ENCODE assay signal across 9 cellular contexts in genomic region chr5:55914141-55914413, GRCh38.
DNase-seq lines count a peak whose midpoint lies in the region; ATAC-seq, FAIRE-seq and TF ChIP-seq lines count a peak whose summit lies in the region.
"Had no signal": no experiment of that assay in that cellular context is flagged by ENCODE, and none has a peak within 500 bp of the region (broad histone marks: within the 10 kb centered on the region; RNA-seq: fewer than 3 reads in every experiment).

No MANE protein-coding gene starts in this region.

- no peaks in the 10 kb centered on the region for H3K79me2 ChIP-seq in OCI-LY7 (ENCODE audit: insufficient read depth, low read depth, low read length)

- TF ChIP-seq CTCF in foreskin keratinocyte (conservative IDR thresholded peaks at IDR 0.05) (no peak), omental fat pad (IDR thresholded peaks at IDR 0.05) (no peak), OCI-LY7 (conservative IDR thresholded peaks at IDR 0.05; ENCODE audit: low read length) (no peak)

- POLR2A ChIA-PET in OCI-LY7 (lab: Charles Lee): interaction anchor here (0.6 kb wide), 1 partner anchor 1762 kb away, joined by 3 read pairs; no protein-coding TSS in a partner anchor

- ATAC-seq in HG02610 (IDR thresholded peaks at IDR 0.05; ENCODE audit: unreplicated experiment) (peak; percentile 82), HG03378 (IDR thresholded peaks at IDR 0.05; ENCODE audit: unreplicated experiment) (peak; percentile 96), foreskin keratinocyte (no peak), omental fat pad (ENCODE audit: low FRiP score) (no peak)

- H3K27ac ChIP-seq in foreskin keratinocyte (no peak overlapping the region), OCI-LY7 (ENCODE audit: low read depth, low read length, poor library complexity, severe bottlenecking) (no peak overlapping the region)
- H3K27ac ChIP-seq: thoracic aorta had no signal

- H3K9me3 ChIP-seq in OCI-LY7 (ENCODE audit: low read length): no peaks in the 10 kb centered on the region
- H3K9me3 ChIP-seq: thoracic aorta had no signal

- no peak overlapping the region for H3K4me3 ChIP-seq in OCI-LY7 (ENCODE audit: low read depth, low read length, poor library complexity, severe bottlenecking)
- H3K4me3 ChIP-seq: thoracic aorta had no signal

- H3K27me3 ChIP-seq in foreskin keratinocyte: no peaks in the 10 kb centered on the region

- H3K36me3 ChIP-seq in OCI-LY7 (ENCODE audit: insufficient read depth, low read length): no peaks in the 10 kb centered on the region
- H3K36me3 ChIP-seq: thoracic aorta had no signal

- no peaks in the 10 kb centered on the region for H3K4me1 ChIP-seq in foreskin keratinocyte
- no peaks in the 10 kb centered on the region for H3K4me1 ChIP-seq in OCI-LY7 (ENCODE audit: insufficient read depth, low read length, poor library complexity, severe bottlenecking)

- H3K9me2 ChIP-seq in OCI-LY7 (ENCODE audit: insufficient read depth, low read length): no peaks in the 10 kb centered on the region

- CTCF ChIA-PET in OCI-LY7 (lab: Charles Lee; ENCODE audit: unreplicated experiment): no interaction called here

- H2AFZ ChIP-seq in OCI-LY7 (ENCODE audit: low read length): no peak overlapping the region

- H4K20me1 ChIP-seq in OCI-LY7 (ENCODE audit: insufficient read depth, low read length): no peaks in the 10 kb centered on the region

- BruUV-seq in OCI-LY7 (replicated peaks; lab: Mats Ljungman, UMichigan): no TSS peak

- H3K4me2 ChIP-seq in OCI-LY7 (ENCODE audit: low read length): no peak overlapping the region

- DNase-seq in GM19239 (ENCODE audit: insufficient read length, low spot score) (no peak), foreskin keratinocyte (no peak), omental fat pad (ENCODE audit: low spot score) (no peak), foreskin melanocyte (no peak), OCI-LY7 (ENCODE audit: low spot score) (no peak)
- DNase-seq: NCI-H1436 treated with DMSO at 0.1 percent for 48 hours had no signal

- intact Hi-C loops in OCI-LY7 (cut with micrococcal nuclease; ENCODE audit: unreplicated experiment): no loop called here

- FAIRE-seq in GM19239 (lab: Jason Lieb, UNC): peak; percentile 97

Comparison
In these comparisons a context has a peak if more than half of its experiments do, and no peak if none do; other contexts are left out.
1. ATAC-seq: peak in HG02610 (single experiment) and HG03378 (single experiment); none in foreskin keratinocyte (single experiment) and omental fat pad (single experiment).